ENCODE assay signal across 8 cellular contexts in genomic region chr17:76493505-76494167, GRCh38. TPM values are rescaled to one million over a fixed set of nuclear protein-coding genes. Genes with fewer than 3 reads are reported as not detected.
DNase-seq lines count a peak whose midpoint lies in the region; ATAC-seq, FAIRE-seq and TF ChIP-seq lines count a peak whose summit lies in the region.
"Had no signal": no experiment of that assay in that cellular context is flagged by ENCODE, and none has a peak within 500 bp of the region (broad histone marks: within the 10 kb centered on the region; RNA-seq: fewer than 3 reads in every experiment).

No MANE protein-coding gene starts in this region.

- DNase-seq in GM23248 (no peak), RWPE2 (ENCODE audit: low spot score) (no peak), urothelium cell line (ENCODE audit: low spot score) (no peak), SIG-M5 (lab: John Stamatoyannopoulos, UW) (no peak), SW 1271 (lab: John Stamatoyannopoulos, UW) (no peak)
- no peak for DNase-seq in stimulated activated naive CD8-positive, alpha-beta T cell treated with anti-CD3 and anti-CD28 coated beads, Interleukin-15, amount 100 ng/mL, for 72 hours

- H3F3A ChIP-seq in GM23248 (ENCODE audit: insufficient read depth) = no peaks in the 10 kb centered on the region

- WGBS in GM23248 (ENCODE audit: low coverage in 1 of 2, low lambda C conversion rate in 2 of 2, missing lambda C conversion rate in 2 of 2), 2 experiments = 82 to 85% methylated on average over 20 to 21 of the region's 21 CpGs
- 55 to 58% methylated on average over 19 to 21 of the region's 21 CpGs for WGBS in esophagus, 2 donors

- ATAC-seq in RWPE2 (ENCODE audit: low read depth) = no peak
- peak; percentile 7 for ATAC-seq in stimulated activated naive CD8-positive, alpha-beta T cell treated with anti-CD3 and anti-CD28 coated beads, Interleukin-15, amount 100 ng/mL, for 72 hours

- no peaks in the 10 kb centered on the region for H4K20me1 ChIP-seq in GM23248 (ENCODE audit: insufficient read depth)

- H2AFZ ChIP-seq in GM23248 = no peak overlapping the region

- H3K27me3 Mint-ChIP-seq in stimulated activated naive CD8-positive, alpha-beta T cell treated with anti-CD3 and anti-CD28 coated beads, Interleukin-15, amount 100 ng/mL, for 72 hours = no peaks in the 10 kb centered on the region

- no peaks in the 10 kb centered on the region for H3K9me3 Mint-ChIP-seq in stimulated activated naive CD8-positive, alpha-beta T cell treated with anti-CD3 and anti-CD28 coated beads, Interleukin-15, amount 100 ng/mL, for 72 hours

- H3K27me3 ChIP-seq in GM23248 (replicated peaks; ENCODE audit: insufficient read depth) = no peaks in the 10 kb centered on the region
- H3K27me3 ChIP-seq in RWPE2 (ENCODE audit: insufficient read depth, poor library complexity, severe bottlenecking) = no peaks in the 10 kb centered on the region
- no peaks in the 10 kb centered on the region for H3K27me3 ChIP-seq in esophagus (ENCODE audit: control insufficient read depth in 1 of 2, insufficient read depth in 2 of 2, low read length in 2 of 2)

- H3K9me2 ChIP-seq in GM23248 (ENCODE audit: insufficient read depth) = no peaks in the 10 kb centered on the region

- H3K9ac ChIP-seq in GM23248 = peak overlapping the region; percentile 30; the same call in 1 of the 2 replicates

- H3K27ac Mint-ChIP-seq in stimulated activated naive CD8-positive, alpha-beta T cell treated with anti-CD3 and anti-CD28 coated beads, Interleukin-15, amount 100 ng/mL, for 72 hours = peak overlapping the region; percentile 24 to 93

- in situ Hi-C loops in GM23248 (cut with MboI) = loop anchor here (25.0 kb wide), 1 partner anchor 94 kb away; the partner anchor contains the start of gene ST6GALNAC2

- H3K79me2 ChIP-seq in GM23248 (ENCODE audit: insufficient read depth) = peaks cover 5% of the 10 kb centered on the region

- no peak overlapping the region for H3K4me2 ChIP-seq in GM23248 (ENCODE audit: unreplicated experiment)

- H3K4me1 Mint-ChIP-seq in stimulated activated naive CD8-positive, alpha-beta T cell treated with anti-CD3 and anti-CD28 coated beads, Interleukin-15, amount 100 ng/mL, for 72 hours = peaks cover 79% of the 10 kb centered on the region

- H3K36me3 ChIP-seq in GM23248 (ENCODE audit: low read depth) (no peaks in the 10 kb centered on the region), RWPE2 (ENCODE audit: low read depth) (no peaks in the 10 kb centered on the region), esophagus (ENCODE audit: control insufficient read depth in 2 of 2, insufficient read depth in 2 of 2, low read length in 1 of 2) (peaks cover 0 to 7% of the 10 kb centered on the region in 2 donors)

- no peak for FAIRE-seq in urothelium cell line (lab: Jason Lieb, UNC)

- H3K4me3 ChIP-seq in GM23248 = no peak overlapping the region
- no peak overlapping the region for H3K4me3 ChIP-seq in RWPE2 (ENCODE audit: severe bottlenecking)
- no peak overlapping the region for H3K4me3 ChIP-seq in esophagus (ENCODE audit: low read depth in 1 of 2, low read length in 2 of 2)

- H3K27ac ChIP-seq in GM23248 (0 out of 2 replicates have a peak overlapping the region, but pooled peaks have one; percentile 12), RWPE2 (ENCODE audit: poor library complexity, severe bottlenecking) (peak overlapping the region; percentile 51), esophagus (ENCODE audit: low read depth in 2 of 2, low read length in 1 of 2) (peak overlapping the region; percentile 85 to 97)

- no peak for TF ChIP-seq CTCF in RWPE2 (IDR thresholded peaks at IDR 0.05; ENCODE audit: poor library complexity, severe bottlenecking)

- no peaks in the 10 kb centered on the region for H3K9me3 ChIP-seq in GM23248 (ENCODE audit: low read depth)
- H3K9me3 ChIP-seq in RWPE2 (ENCODE audit: severe bottlenecking) = no peaks in the 10 kb centered on the region
- no peaks in the 10 kb centered on the region for H3K9me3 ChIP-seq in esophagus (ENCODE audit: control insufficient read depth in 2 of 2, insufficient read depth in 1 of 2, low read depth in 1 of 2, low read length in 1 of 2)

- H3K4me1 ChIP-seq in GM23248 (ENCODE audit: insufficient read depth) (peaks cover 13% of the 10 kb centered on the region), RWPE2 (ENCODE audit: insufficient read depth, poor library complexity, severe bottlenecking) (peaks cover 27% of the 10 kb centered on the region), esophagus (ENCODE audit: control insufficient read depth in 2 of 2, insufficient read depth in 2 of 2, low read length in 1 of 2) (peaks cover 21 to 40% of the 10 kb centered on the region in 2 donors)

- H3K4me3 Mint-ChIP-seq in stimulated activated naive CD8-positive, alpha-beta T cell treated with anti-CD3 and anti-CD28 coated beads, Interleukin-15, amount 100 ng/mL, for 72 hours = peak overlapping the region; percentile 80 to 82

RNA-seq across cellular contexts. Expression of gene RHBDF2, which starts 7.6 kb away (rescaled TPM):
- total RNA-seq in GM23248 (2014; rRNA removed; shearing (Covaris generic)) = 8.9 and 10.0 TPM in 2 replicates
- 12.7 and 12.9 TPM in 2 replicates for polyA plus RNA-seq in GM23248 (2016; fragmentation: Nextera tagmentation; extraction: Ambion mirVana)
- 10 to 100 TPM; 19.4 to 27.3 TPM for polyA plus RNA-seq in esophagus

RNA-seq across cellular contexts. Expression of gene AANAT, which starts 26.2 kb away (rescaled TPM):
- total RNA-seq in GM23248 (2014; rRNA removed; shearing (Covaris generic)) = not detected in 2 replicates
- 0.72 TPM in 1 of 2 replicates, not detected in the other for polyA plus RNA-seq in GM23248 (2016; fragmentation: Nextera tagmentation; extraction: Ambion mirVana)
- polyA plus RNA-seq in esophagus = not detected
- total RNA-seq: H4 had no signal

RNA-seq across cellular contexts. Expression of gene UBE2O, which starts 40.7 kb away (rescaled TPM):
- 17.2 TPM in 2 replicates for total RNA-seq in GM23248 (2014; rRNA removed; shearing (Covaris generic))
- polyA plus RNA-seq in GM23248 (2016; fragmentation: Nextera tagmentation; extraction: Ambion mirVana) (7.1 and 7.2 TPM in 2 replicates), esophagus (1 to 10 TPM; 8.1 to 9.2 TPM)

RNA-seq across cellular contexts. Expression of gene CYGB, which starts 43.9 kb away (rescaled TPM):
- total RNA-seq in GM23248 (2014; rRNA removed; shearing (Covaris generic)) = 6.3 and 8.3 TPM in 2 replicates
- 1.1 and 1.6 TPM in 2 replicates for polyA plus RNA-seq in GM23248 (2016; fragmentation: Nextera tagmentation; extraction: Ambion mirVana)
- polyA plus RNA-seq in esophagus = 1 to 10 TPM; 3.1 to 3.7 TPM

RNA-seq across cellular contexts. Expression of gene PRCD, which starts 46.2 kb away (rescaled TPM):
- total RNA-seq in GM23248 (2014; rRNA removed; shearing (Covaris generic)) = 1.5 and 3.4 TPM in 2 replicates
- polyA plus RNA-seq in GM23248 (2016; fragmentation: Nextera tagmentation; extraction: Ambion mirVana) (0.43 and 0.93 TPM in 2 replicates), esophagus (1 to 10 TPM; 1.2 to 3.0 TPM)
- total RNA-seq: H4 had no signal

Comparison
In these comparisons a context has a peak if more than half of its experiments do, and no peak if none do; other contexts are left out.
1. H3K27ac ChIP-seq: peak in every context shown above with its lines; median percentile 91 in esophagus; 51 in RWPE2; 12 in GM23248.